In genomic region chr10:69876931-69877330, GRCh38 we compare ENCODE assay signal across 21 cellular contexts.
DNase-seq lines count a peak whose midpoint lies in the region; ATAC-seq and TF ChIP-seq lines count a peak whose summit lies in the region.
"Had no signal": no experiment of that assay in that cellular context is flagged by ENCODE, and none has a peak within 500 bp of the region (broad histone marks: within the 10 kb centered on the region; RNA-seq: fewer than 3 reads in every experiment).

No MANE protein-coding gene starts in this region.

- TF ChIP-seq CTCF in endothelial cell (IDR thresholded peaks at IDR 0.05; ENCODE audit: unreplicated experiment): no peak
- no peak for TF ChIP-seq CTCF in neural crest cell (conservative IDR thresholded peaks at IDR 0.05)

- H3K27me3 Mint-ChIP-seq in activated CD4-positive, alpha-beta T cell treated with anti-CD3 and anti-CD28 coated beads, Interleukin-2, amount 10 ng/mL, durations not matched to agents 7 days and 5 days: no peaks in the 10 kb centered on the region
- H3K27me3 Mint-ChIP-seq in endothelial cell (ENCODE audit: unreplicated experiment) (peaks cover 14% of the 10 kb centered on the region), neural crest cell (ENCODE audit: low read depth) (no peaks in the 10 kb centered on the region)

- CTCF ChIA-PET in activated CD4-positive, alpha-beta T cell treated with anti-CD3 and anti-CD28 coated beads, Interleukin-2, amount 10 ng/mL, durations not matched to agents 7 days and 5 days (lab: Charles Lee): no interaction called here

- H3K4me1 Mint-ChIP-seq in activated CD4-positive, alpha-beta T cell treated with anti-CD3 and anti-CD28 coated beads, Interleukin-2, amount 10 ng/mL, durations not matched to agents 7 days and 5 days: no peaks in the 10 kb centered on the region
- H3K4me1 Mint-ChIP-seq in endothelial cell (ENCODE audit: unreplicated experiment): peaks cover 15% of the 10 kb centered on the region
- H3K4me1 Mint-ChIP-seq in neural crest cell: peaks cover 43% of the 10 kb centered on the region

- H3K36me3 Mint-ChIP-seq in activated CD4-positive, alpha-beta T cell treated with anti-CD3 and anti-CD28 coated beads, Interleukin-2, amount 10 ng/mL, durations not matched to agents 7 days and 5 days (ENCODE audit: low read depth): no peaks in the 10 kb centered on the region
- H3K36me3 Mint-ChIP-seq in endothelial cell (ENCODE audit: low read depth, unreplicated experiment): peaks cover 3% of the 10 kb centered on the region
- H3K36me3 Mint-ChIP-seq in neural crest cell (ENCODE audit: low read depth): no peaks in the 10 kb centered on the region

- no peaks in the 10 kb centered on the region for H3K9me3 Mint-ChIP-seq in activated CD4-positive, alpha-beta T cell treated with anti-CD3 and anti-CD28 coated beads, Interleukin-2, amount 10 ng/mL, durations not matched to agents 7 days and 5 days
- H3K9me3 Mint-ChIP-seq in endothelial cell (ENCODE audit: unreplicated experiment): no peaks in the 10 kb centered on the region
- H3K9me3 Mint-ChIP-seq in neural crest cell: no peaks in the 10 kb centered on the region
- H3K9me3 Mint-ChIP-seq: CD4-positive, alpha-beta T cell had no signal

- H3K4me3 Mint-ChIP-seq in activated CD4-positive, alpha-beta T cell treated with anti-CD3 and anti-CD28 coated beads, Interleukin-2, amount 10 ng/mL, durations not matched to agents 7 days and 5 days: no peak overlapping the region
- H3K4me3 Mint-ChIP-seq in endothelial cell (ENCODE audit: unreplicated experiment) (no peak overlapping the region), neural crest cell (no peak overlapping the region)
- H3K4me3 Mint-ChIP-seq: CD4-positive, alpha-beta T cell had no signal

- H3K27ac Mint-ChIP-seq in activated CD4-positive, alpha-beta T cell treated with anti-CD3 and anti-CD28 coated beads, Interleukin-2, amount 10 ng/mL, durations not matched to agents 7 days and 5 days: peak overlapping the region; percentile 80
- peak overlapping the region; percentile 44 for H3K27ac Mint-ChIP-seq in endothelial cell (ENCODE audit: unreplicated experiment)
- H3K27ac Mint-ChIP-seq in neural crest cell (ENCODE audit: unreplicated experiment): peak overlapping the region; percentile 90
- H3K27ac Mint-ChIP-seq: CD4-positive, alpha-beta T cell had no signal

- POLR2A ChIA-PET in activated CD4-positive, alpha-beta T cell treated with anti-CD3 and anti-CD28 coated beads, Interleukin-2, amount 10 ng/mL, durations not matched to agents 7 days and 5 days (lab: Charles Lee): no interaction called here

- ATAC-seq in GM19395 (IDR thresholded peaks at IDR 0.05; ENCODE audit: unreplicated experiment): no peak
- no peak for ATAC-seq in GM19328 (IDR thresholded peaks at IDR 0.05; ENCODE audit: unreplicated experiment)
- ATAC-seq: GM12878, HCT116 had no signal

- DNase-seq in activated CD4-positive, alpha-beta T cell treated with anti-CD3 and anti-CD28 coated beads, Interleukin-2, amount 10 ng/mL, durations not matched to agents 7 days and 5 days: no peak
- no peak for DNase-seq in activated CD4-positive, alpha-beta T cell treated with anti-CD3 and anti-CD28 coated beads for 4 hours
- no peak for DNase-seq in endothelial cell (ENCODE audit: low spot score)
- no peak for DNase-seq in neural crest cell (ENCODE audit: low read depth, low spot score)
- DNase-seq in DMS53 treated with DMSO at 0.1 percent for 48 hours (lab: John Stamatoyannopoulos, UW; ENCODE audit: unreplicated experiment): no peak
- no peak for DNase-seq in NCI-H82 (lab: John Stamatoyannopoulos, UW)
- DNase-seq: ACHN; CD4-positive, alpha-beta T cell; COR-L47; DMS79 treated with DMSO at 0.1 percent for 48 hours; GM23248; IMR-90; NCI-H1105; NCI-H2081 treated with DMSO at 0.1 percent for 48 hours; PC-9; RPMI8226; SHP77 had no signal
